11 cellular contexts compared by ENCODE assay signal in the genomic region with DNA sequence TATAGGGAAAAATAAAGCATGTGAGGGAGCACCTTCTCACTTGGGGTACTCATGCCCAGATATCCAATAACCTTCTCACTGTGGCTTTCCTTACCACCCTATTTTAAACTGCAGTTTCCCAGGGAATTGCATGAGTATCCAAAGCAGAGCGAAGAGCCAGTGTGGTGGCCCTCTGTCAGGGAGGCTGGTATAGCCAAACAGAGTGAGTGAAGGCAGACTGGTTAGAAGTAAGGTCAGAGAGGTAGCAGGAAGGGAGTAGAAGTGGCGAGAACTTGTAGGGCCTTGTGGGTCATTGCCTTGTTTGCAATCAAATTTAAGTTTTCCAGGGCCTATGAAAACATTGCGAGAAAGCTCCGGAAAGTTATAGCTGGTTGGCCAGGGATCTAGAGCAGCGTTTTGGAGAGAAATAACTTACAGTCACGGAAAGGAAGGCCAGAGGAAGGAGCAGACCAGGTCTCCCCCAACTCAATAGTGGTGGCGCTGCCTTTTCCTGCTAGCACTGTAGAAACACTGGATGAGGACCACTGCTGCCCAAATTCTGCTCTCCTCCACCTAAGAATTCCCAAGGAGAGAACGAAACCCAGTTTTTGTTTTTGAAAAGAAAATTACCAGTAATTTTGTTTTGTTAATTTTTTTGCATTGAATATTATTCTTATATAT.
"Had no signal": no experiment of that assay in that cellular context is flagged by ENCODE, and none has a peak within 500 bp of the region (broad histone marks: within the 10 kb centered on the region; RNA-seq: fewer than 3 reads in every experiment).

No MANE protein-coding gene starts in this region.

- DNase-seq: activated CD4-positive, alpha-beta T cell treated with anti-CD3 and anti-CD28 coated beads for 48 hours; activated naive CD4-positive, alpha-beta T cell treated with anti-CD3 and anti-CD28 coated beads for 36 hours; dermis blood vessel endothelial cell; glutamatergic neuron; occipital lobe; T-helper 9 cell; transverse colon; WERI-Rb-1 had no signal

- H3K27ac ChIP-seq: transverse colon, WERI-Rb-1 had no signal

- H3K9me3 Mint-ChIP-seq: activated naive CD4-positive, alpha-beta T cell treated with anti-CD3 and anti-CD28 coated beads for 36 hours; central memory CD8-positive, alpha-beta T cell; natural killer cell treated with Interleukin-12 subunit alpha and Interleukin-12 subunit beta and Interleukin-15 and Interleukin-18, amount 100 ng/mL, for 72 hours had no signal

- H3K27me3 Mint-ChIP-seq: central memory CD8-positive, alpha-beta T cell; natural killer cell treated with Interleukin-12 subunit alpha and Interleukin-12 subunit beta and Interleukin-15 and Interleukin-18, amount 100 ng/mL, for 72 hours had no signal

- H3K4me3 ChIP-seq: transverse colon had no signal

- H3K36me3 ChIP-seq: transverse colon, WERI-Rb-1 had no signal

- ATAC-seq: esophagus mucosa; natural killer cell treated with Interleukin-12 subunit alpha and Interleukin-12 subunit beta and Interleukin-15 and Interleukin-18, amount 100 ng/mL, for 72 hours had no signal

- H3K27ac Mint-ChIP-seq: activated naive CD4-positive, alpha-beta T cell treated with anti-CD3 and anti-CD28 coated beads for 36 hours; natural killer cell treated with Interleukin-12 subunit alpha and Interleukin-12 subunit beta and Interleukin-15 and Interleukin-18, amount 100 ng/mL, for 72 hours had no signal

- H3K9me3 ChIP-seq: transverse colon had no signal

- H3K4me3 Mint-ChIP-seq: activated naive CD4-positive, alpha-beta T cell treated with anti-CD3 and anti-CD28 coated beads for 36 hours; central memory CD8-positive, alpha-beta T cell; natural killer cell treated with Interleukin-12 subunit alpha and Interleukin-12 subunit beta and Interleukin-15 and Interleukin-18, amount 100 ng/mL, for 72 hours had no signal

- H3K27me3 ChIP-seq: transverse colon had no signal

- H3K36me3 Mint-ChIP-seq: natural killer cell treated with Interleukin-12 subunit alpha and Interleukin-12 subunit beta and Interleukin-15 and Interleukin-18, amount 100 ng/mL, for 72 hours had no signal

- H3K4me1 Mint-ChIP-seq: central memory CD8-positive, alpha-beta T cell had no signal
